8 cellular contexts compared by ENCODE assay signal in the genomic region with DNA sequence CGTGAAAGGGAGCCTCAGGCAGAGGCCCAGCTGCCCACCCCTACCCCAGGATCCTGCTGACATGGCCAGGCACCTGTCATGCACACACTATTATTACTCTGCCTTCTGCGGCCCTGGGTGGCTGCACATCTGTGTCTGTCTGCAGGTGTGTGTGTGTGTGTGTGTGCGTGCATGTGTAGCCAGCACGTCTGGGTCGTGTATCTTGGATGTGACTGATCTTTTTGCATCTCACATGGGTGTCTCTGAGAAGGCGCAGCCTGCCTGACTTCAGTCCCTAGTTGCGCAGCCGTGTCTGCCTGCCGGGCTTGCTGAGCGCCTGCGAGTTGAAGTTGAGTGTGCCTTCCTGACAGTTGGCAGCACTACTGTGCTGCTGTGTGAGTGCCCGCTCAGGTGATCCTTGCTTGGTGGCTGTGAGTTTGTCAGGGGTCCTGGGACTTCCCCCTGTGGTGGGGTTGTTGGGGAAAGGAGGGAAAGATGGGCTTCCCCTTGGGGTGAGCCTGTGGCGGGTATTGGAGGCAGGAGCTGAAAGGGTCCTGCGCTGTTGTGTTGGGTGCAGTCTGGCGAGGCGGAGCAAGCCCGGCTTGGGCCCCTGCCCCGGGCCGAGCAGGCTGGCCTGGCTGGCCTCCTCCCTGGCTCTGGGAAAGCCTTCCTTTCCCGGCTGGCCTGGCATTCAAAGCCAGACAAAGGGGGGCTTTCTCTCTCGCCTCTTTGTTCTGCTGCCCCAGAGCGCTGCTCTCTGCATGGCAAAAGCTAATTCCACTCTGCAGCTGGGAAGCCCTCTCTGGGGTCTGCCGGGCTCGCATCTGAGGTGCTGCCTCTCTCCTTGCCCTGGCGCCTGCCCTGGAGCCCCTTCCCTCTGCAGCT. TPM values are rescaled to one million over a fixed set of nuclear protein-coding genes. Genes with fewer than 3 reads are reported as not detected.
A peak's percentile ranks its signal among the peaks of the same experiment; 100 is the strongest.
DNase-seq lines count a peak whose midpoint lies in the region; ATAC-seq, FAIRE-seq and TF ChIP-seq lines count a peak whose summit lies in the region.

No MANE protein-coding gene starts in this region.

- no peaks in the 10 kb centered on the region for H3K27me3 Mint-ChIP-seq in astrocyte (ENCODE audit: low read depth, unreplicated experiment)

- FAIRE-seq in astrocyte (lab: Jason Lieb, UNC) (no peak), kidney (lab: Jason Lieb, UNC) (no peak)

- peak overlapping the region; percentile 41 for H3K27ac Mint-ChIP-seq in astrocyte (ENCODE audit: unreplicated experiment)

- H3K79me2 ChIP-seq in Karpas-422 (ENCODE audit: low read length): peaks cover 92% of the 10 kb centered on the region
- H3K79me2 ChIP-seq in astrocyte (ENCODE audit: insufficient read depth, low read length): peaks cover 98% of the 10 kb centered on the region

- peaks cover 14% of the 10 kb centered on the region for H3K36me3 Mint-ChIP-seq in astrocyte (ENCODE audit: low read depth, unreplicated experiment)

- H3K9me3 ChIP-seq in Karpas-422 (ENCODE audit: low read length) (no peaks in the 10 kb centered on the region), astrocyte (ENCODE audit: insufficient read depth, low read depth, low read length) (no peaks in the 10 kb centered on the region), kidney (ENCODE audit: control insufficient read depth in 1 of 2, low read length in 2 of 2) (no peaks in the 10 kb centered on the region)

- H3K4me1 Mint-ChIP-seq in astrocyte (ENCODE audit: low read depth, unreplicated experiment): peaks cover 48% of the 10 kb centered on the region

- H3K36me3 ChIP-seq in Karpas-422 (ENCODE audit: insufficient read depth, low read length): peaks cover 17% of the 10 kb centered on the region
- H3K36me3 ChIP-seq in astrocyte (ENCODE audit: insufficient read depth, low read length): peaks cover 11% of the 10 kb centered on the region
- peaks cover 12 to 30% of the 10 kb centered on the region in 2 donors for H3K36me3 ChIP-seq in kidney (ENCODE audit: control insufficient read depth in 1 of 2, insufficient read depth in 2 of 2, low read length in 2 of 2)

- no peaks in the 10 kb centered on the region for H3K9me2 ChIP-seq in Karpas-422 (replicated peaks; ENCODE audit: insufficient read depth, low read length)

- intact Hi-C loops in kidney (cut with DNase I): no loop called here

- H2AFZ ChIP-seq in Karpas-422 (ENCODE audit: low read length) (no peak overlapping the region), astrocyte (ENCODE audit: low read depth, low read length) (no peak overlapping the region)

- DNase-seq in Karpas-422 (peak; percentile 91), astrocyte (ENCODE audit: low read depth) (no peak), kidney (peak; percentile 74), HUDEP-2 (lab: John Stamatoyannopoulos, UW; ENCODE audit: unreplicated experiment in 76 of 76) (no peak), OCI-M2 (lab: John Stamatoyannopoulos, UW; ENCODE audit: unreplicated experiment) (no peak)
- DNase-seq in stimulated activated naive CD4-positive, alpha-beta T cell treated with Interleukin-2 at 50 U/mL for 16 hours (lab: John Stamatoyannopoulos, UW): peak; percentile 9

- TF ChIP-seq CTCF in astrocyte (IDR thresholded peaks at IDR 0.05; ENCODE audit: insufficient read depth, low read depth, low read length) (no peak), kidney (IDR thresholded peaks at IDR 0.05; ENCODE audit: borderline replicate concordance, extremely low read depth, insufficient read depth) (no peak)

- ATAC-seq in HG03432 (IDR thresholded peaks at IDR 0.05; ENCODE audit: unreplicated experiment): no peak
- no peak for ATAC-seq in HG03521 (IDR thresholded peaks at IDR 0.05; ENCODE audit: unreplicated experiment)

- peaks cover 85% of the 10 kb centered on the region for H3K4me1 ChIP-seq in Karpas-422 (ENCODE audit: low read length)
- H3K4me1 ChIP-seq in astrocyte (ENCODE audit: insufficient read depth, low read length): peaks cover 43% of the 10 kb centered on the region
- peaks cover 47 to 69% of the 10 kb centered on the region in 2 donors for H3K4me1 ChIP-seq in kidney (ENCODE audit: control insufficient read depth in 1 of 2, insufficient read depth in 1 of 2, low read depth in 1 of 2, low read length in 2 of 2)

- peak overlapping the region; percentile 84 for H3K4me3 ChIP-seq in Karpas-422 (ENCODE audit: low read length)
- H3K4me3 ChIP-seq in astrocyte (ENCODE audit: insufficient read depth, low read depth, low read length): no peak overlapping the region
- H3K4me3 ChIP-seq in kidney (ENCODE audit: low read length in 2 of 2): peak overlapping the region; percentile 78 to 97

- H4K20me1 ChIP-seq in Karpas-422 (ENCODE audit: insufficient read depth, low read depth, low read length) (peaks cover 55% of the 10 kb centered on the region), astrocyte (ENCODE audit: insufficient read depth, low read length) (peaks cover 97% of the 10 kb centered on the region)

- H3K27me3 ChIP-seq in Karpas-422 (ENCODE audit: low read length) (no peaks in the 10 kb centered on the region), astrocyte (ENCODE audit: insufficient read depth, low read length) (no peaks in the 10 kb centered on the region)

- H3K27ac ChIP-seq in Karpas-422 (ENCODE audit: low read length) (peak overlapping the region; percentile 98), astrocyte (ENCODE audit: low read depth, low read length) (no peak overlapping the region), kidney (ENCODE audit: low read depth in 2 of 2, low read length in 2 of 2) (peak overlapping the region; percentile 76 to 90)

- peak overlapping the region; percentile 78 for H3K4me3 Mint-ChIP-seq in astrocyte (ENCODE audit: unreplicated experiment)

- H3K4me2 ChIP-seq in Karpas-422 (ENCODE audit: low read depth, low read length, poor library complexity, severe bottlenecking) (peak overlapping the region; percentile 90), astrocyte (ENCODE audit: low read length) (peak overlapping the region; percentile 93)

- no peaks in the 10 kb centered on the region for H3K9me3 Mint-ChIP-seq in astrocyte (ENCODE audit: unreplicated experiment)

- H3K9ac ChIP-seq in Karpas-422 (ENCODE audit: low read length): peak overlapping the region; percentile 94
- peak overlapping the region; percentile 23 for H3K9ac ChIP-seq in astrocyte (ENCODE audit: low read length)
- peak overlapping the region; percentile 4 to 97 for H3K9ac ChIP-seq in kidney (ENCODE audit: low read length in 2 of 2)

RNA-seq across cellular contexts. Expression of a gene that starts 4.8 kb away (rescaled TPM):
- total RNA-seq in Karpas-422 (2014; rRNA removed; shearing (Covaris generic); ENCODE audit: low replicate concordance): 94.4 and 111 TPM in 2 replicates
- total RNA-seq in astrocyte (103 and 117 TPM in 2 replicates), kidney (198 TPM)
- polyA plus RNA-seq in kidney (ENCODE audit: insufficient read depth, low read depth, low replicate concordance): 160 TPM

Comparison
In these comparisons a context has a peak if more than half of its experiments do, and no peak if none do; other contexts are left out.
1. DNase-seq: peak in Karpas-422 (single experiment), kidney (single experiment) and stimulated activated naive CD4-positive, alpha-beta T cell treated with Interleukin-2 at 50 U/mL for 16 hours (single experiment); none in astrocyte (single experiment), HUDEP-2 (0 of 76) and OCI-M2 (single experiment).
2. H3K9ac ChIP-seq: peak in every context shown above with its lines; median percentile 94 in Karpas-422; 50 in kidney; 23 in astrocyte.